Comparison of ENCODE assay signal across 8 cellular contexts in the genomic region with DNA sequence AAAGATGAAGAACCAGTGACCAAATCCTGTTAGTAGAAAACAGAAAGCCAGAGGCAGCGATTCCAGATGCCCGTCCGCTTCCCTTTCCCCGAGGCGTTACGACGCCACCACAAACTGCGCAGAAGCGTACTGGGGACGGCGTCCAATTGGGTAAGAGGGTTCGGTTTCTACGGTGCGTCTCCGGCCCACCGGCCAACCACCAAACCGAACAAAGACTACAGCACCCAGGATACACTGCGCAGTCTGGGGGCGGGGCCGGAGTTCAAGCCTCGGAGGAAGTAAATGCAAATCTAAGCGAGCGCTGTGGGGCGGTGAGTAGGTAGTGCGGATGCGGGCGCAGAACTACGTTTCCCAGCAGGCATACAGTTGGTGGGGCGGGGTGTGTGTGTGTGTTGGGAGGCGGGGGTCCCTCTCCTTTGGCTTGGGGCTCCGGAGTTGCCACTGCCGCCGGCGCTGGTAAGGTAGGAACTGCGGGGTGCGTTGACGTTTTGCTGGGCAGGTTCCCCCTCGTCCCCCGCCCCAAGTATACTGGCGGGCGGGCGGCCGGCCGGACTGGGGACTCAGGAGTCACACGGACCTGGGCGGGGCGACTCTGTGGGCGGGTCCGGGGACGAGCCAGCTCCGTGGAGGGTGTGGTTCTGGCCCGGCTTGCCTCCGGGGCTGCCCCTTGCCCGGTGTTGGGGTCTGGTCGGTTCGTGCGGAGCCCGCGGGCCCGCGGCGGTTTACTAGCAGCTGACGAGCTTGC. TPM values are rescaled to one million over a fixed set of nuclear protein-coding genes. Genes with fewer than 3 reads are reported as not detected.
DNase-seq lines count a peak whose midpoint lies in the region; ATAC-seq, FAIRE-seq and TF ChIP-seq lines count a peak whose summit lies in the region.

A gene with protein sequence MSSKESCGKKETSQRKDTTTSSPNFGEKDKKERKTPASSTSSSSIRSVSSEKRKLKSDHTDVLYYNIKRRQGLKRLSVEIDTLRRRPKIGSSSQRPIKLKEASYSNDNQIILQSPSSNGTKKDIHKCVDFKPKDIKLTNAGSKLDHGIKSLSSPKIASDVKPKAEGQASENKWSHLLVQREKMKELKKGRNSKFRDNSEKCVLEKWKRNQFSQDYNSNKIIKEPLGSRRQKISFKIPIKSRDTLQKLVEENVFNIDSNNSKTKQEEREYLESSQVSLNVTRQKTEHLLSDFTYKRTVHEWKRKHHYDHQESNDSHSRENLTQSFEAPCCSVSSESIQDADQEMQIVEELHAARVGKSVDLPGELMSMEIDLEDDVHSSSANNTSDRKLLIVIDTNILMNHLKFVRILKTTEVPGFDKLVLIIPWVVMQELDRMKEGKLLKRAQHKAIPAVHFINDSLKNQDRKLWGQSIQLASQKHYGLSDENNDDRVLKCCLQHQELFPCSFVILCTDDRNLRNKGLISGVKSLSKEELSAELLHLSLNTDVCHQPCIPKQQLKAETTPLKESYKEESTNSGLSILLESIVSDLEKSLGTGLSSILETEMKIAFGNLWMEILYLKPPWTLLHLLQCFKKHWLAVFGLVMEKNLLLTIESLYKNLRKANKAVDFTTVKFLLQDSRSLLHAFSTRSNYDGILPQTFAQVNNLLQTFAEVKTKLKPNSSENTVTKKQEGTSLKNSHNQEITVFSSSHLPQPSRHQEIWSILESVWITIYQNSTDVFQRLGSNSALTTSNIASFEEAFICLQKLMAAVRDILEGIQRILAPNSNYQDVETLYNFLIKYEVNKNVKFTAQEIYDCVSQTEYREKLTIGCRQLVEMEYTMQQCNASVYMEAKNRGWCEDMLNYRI (plus strand): TSS at position 314 of the 745 bp plus-strand sequence. CDS start 3,675 bp downstream, outside the sequence.
A gene with protein sequence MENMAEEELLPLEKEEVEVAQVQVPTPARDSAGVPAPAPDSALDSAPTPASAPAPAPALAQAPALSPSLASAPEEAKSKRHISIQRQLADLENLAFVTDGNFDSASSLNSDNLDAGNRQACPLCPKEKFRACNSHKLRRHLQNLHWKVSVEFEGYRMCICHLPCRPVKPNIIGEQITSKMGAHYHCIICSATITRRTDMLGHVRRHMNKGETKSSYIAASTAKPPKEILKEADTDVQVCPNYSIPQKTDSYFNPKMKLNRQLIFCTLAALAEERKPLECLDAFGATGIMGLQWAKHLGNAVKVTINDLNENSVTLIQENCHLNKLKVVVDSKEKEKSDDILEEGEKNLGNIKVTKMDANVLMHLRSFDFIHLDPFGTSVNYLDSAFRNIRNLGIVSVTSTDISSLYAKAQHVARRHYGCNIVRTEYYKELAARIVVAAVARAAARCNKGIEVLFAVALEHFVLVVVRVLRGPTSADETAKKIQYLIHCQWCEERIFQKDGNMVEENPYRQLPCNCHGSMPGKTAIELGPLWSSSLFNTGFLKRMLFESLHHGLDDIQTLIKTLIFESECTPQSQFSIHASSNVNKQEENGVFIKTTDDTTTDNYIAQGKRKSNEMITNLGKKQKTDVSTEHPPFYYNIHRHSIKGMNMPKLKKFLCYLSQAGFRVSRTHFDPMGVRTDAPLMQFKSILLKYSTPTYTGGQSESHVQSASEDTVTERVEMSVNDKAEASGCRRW (minus strand): TSS at position 100 of the 745 bp plus-strand sequence. CDS start 241 bp downstream, outside the sequence.

- no peak for TF ChIP-seq CTCF in GM13977 (IDR thresholded peaks at IDR 0.05; ENCODE audit: extremely low read depth, insufficient read depth, missing control alignments)
- no peak for TF ChIP-seq CTCF in right atrium auricular region (IDR thresholded peaks at IDR 0.05)
- TF ChIP-seq CTCF in psoas muscle (IDR thresholded peaks at IDR 0.05): no peak

- no peaks in the 10 kb centered on the region for H3K9me3 ChIP-seq in T-helper 17 cell (ENCODE audit: control insufficient read depth, low read length, poor library complexity, severe bottlenecking)
- H3K9me3 ChIP-seq in right atrium auricular region: no peaks in the 10 kb centered on the region
- H3K9me3 ChIP-seq in psoas muscle: no peaks in the 10 kb centered on the region

- peak within 1 kb of the TSS; percentile 98 for H3K4me3 Mint-ChIP-seq in T-helper 17 cell

- peak within 1 kb of the TSS; percentile 97 for H3K27ac Mint-ChIP-seq in T-helper 17 cell

- H3K4me1 ChIP-seq in right atrium auricular region (peaks cover 0 to 31% of the 10 kb centered on the region in 2 donors), psoas muscle (peaks cover 30% of the 10 kb centered on the region)

- WGBS in psoas muscle, 3 donors: 0 to 1% (median 0%) methylated on average over 58 to 63 of the region's 63 CpGs

- in situ Hi-C loops in GM13977 (cut with MboI; ENCODE audit: low pct_unique_long_range_greater_than_20kb, low sequenced_read_pairs, unreplicated experiment): loop anchor here (25.0 kb wide), 1 partner anchor 345 kb away; no protein-coding TSS in a partner anchor

- FAIRE-seq in urothelium cell line (lab: Jason Lieb, UNC): peak; percentile 93

- H3K27me3 ChIP-seq in right atrium auricular region: no peaks in the 10 kb centered on the region
- no peaks in the 10 kb centered on the region for H3K27me3 ChIP-seq in psoas muscle (ENCODE audit: insufficient read depth in 3 of 3, low read length in 2 of 3)

- no peaks in the 10 kb centered on the region for H3K27me3 Mint-ChIP-seq in T-helper 17 cell

- H3K4me1 Mint-ChIP-seq in T-helper 17 cell: peaks cover 45% of the 10 kb centered on the region

- DNase-seq in GM13977 (ENCODE audit: low spot score) (peak; percentile 91), NCI-H1694 (lab: John Stamatoyannopoulos, UW) (peak; percentile 99), T-helper 17 cell (peak; percentile 94 to 96 (median 95)), anterior cingulate cortex (lab: John Stamatoyannopoulos, UW) (peak; percentile 90 to 100 (median 99)), right atrium auricular region (ENCODE audit: low spot score) (peak; percentile 100), psoas muscle (peak; percentile 99 to 100), urothelium cell line (ENCODE audit: low spot score) (peak; percentile 94)

- intact Hi-C loops in psoas muscle (cut with DNase I): loop anchor here in 1 of 2 donors (2.0 to 5.0 kb wide), 4 partner anchors 110 to 1265 kb away; a partner anchor contains a TSS

- H3K36me3 Mint-ChIP-seq in T-helper 17 cell (ENCODE audit: low read depth): peaks cover 12% of the 10 kb centered on the region

- H3K4me3 ChIP-seq in right atrium auricular region (peak within 1 kb of the TSS; percentile 81 to 93), psoas muscle (peak within 1 kb of the TSS; percentile 85)

- H3K27ac ChIP-seq in right atrium auricular region: peak within 1 kb of the TSS; percentile 98 to 99
- H3K27ac ChIP-seq in psoas muscle: peak within 1 kb of the TSS; percentile 97

- ATAC-seq in HG02884 (IDR thresholded peaks at IDR 0.05; ENCODE audit: unreplicated experiment) (peak; percentile 89), T-helper 17 cell (peak; percentile 92), psoas muscle (peak; percentile 90 to 97 (median 96))

- H3K36me3 ChIP-seq in right atrium auricular region: peaks cover 5% of the 10 kb centered on the region
- H3K36me3 ChIP-seq in psoas muscle (ENCODE audit: insufficient read depth in 1 of 2, low read depth in 1 of 2): peaks cover 0 to 13% of the 10 kb centered on the region in 2 donors

RNA-seq across cellular contexts. Expression of the first gene that starts in this region (rescaled TPM):
- total RNA-seq in T-helper 17 cell (1 to 10 TPM; 6.6 to 7.5 TPM), right atrium auricular region (1 to 10 TPM; 4.9 to 6.2 TPM), psoas muscle (1 to 10 TPM; 3.6 to 6.1 (median 4.8) TPM)
- 1 to 10 TPM; 1.7 to 2.5 (median 2.3) TPM for polyA plus RNA-seq in psoas muscle

RNA-seq across cellular contexts. Expression of the second gene that starts in this region (rescaled TPM):
- 1 to 10 TPM; 5.8 to 9.6 TPM for total RNA-seq in T-helper 17 cell
- total RNA-seq in right atrium auricular region: 10 to 100 TPM; 15.5 to 24.0 TPM
- 10 to 100 TPM; 27.9 to 39.4 (median 30.5) TPM for total RNA-seq in psoas muscle
- 10 to 100 TPM; 13.2 to 41.3 (median 15.7) TPM for polyA plus RNA-seq in psoas muscle

Comparison
In these comparisons a context has a peak if more than half of its experiments do, and no peak if none do; other contexts are left out.
1. Peak in every context shown above with its lines: DNase-seq, ATAC-seq, H3K4me3 ChIP-seq and H3K27ac ChIP-seq.